In the genomic region with DNA sequence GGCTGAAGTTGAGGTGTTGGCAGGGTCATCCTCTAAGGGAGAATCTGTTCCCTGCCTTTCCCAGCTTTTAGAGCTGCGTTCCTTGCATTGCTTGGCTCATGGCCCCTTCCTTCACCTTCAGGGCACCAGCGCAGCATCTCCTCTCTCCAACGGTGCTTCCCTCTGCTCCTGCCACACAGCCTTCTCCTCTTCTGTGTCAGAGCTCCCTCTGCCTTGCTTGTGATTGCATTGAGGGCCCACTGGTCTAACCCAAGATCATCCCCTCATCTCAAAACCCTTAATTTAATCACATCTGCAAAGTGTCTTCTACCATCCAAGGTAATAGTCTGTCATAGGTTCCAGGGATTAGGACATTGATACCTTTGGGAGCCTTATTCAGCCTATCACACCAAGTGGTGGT, we compare ENCODE assay signal across 35 cellular contexts.
DNase-seq lines count a peak whose midpoint lies in the region; ATAC-seq, FAIRE-seq and TF ChIP-seq lines count a peak whose summit lies in the region.
"Had no signal": no experiment of that assay in that cellular context is flagged by ENCODE, and none has a peak within 500 bp of the region (broad histone marks: within the 10 kb centered on the region; RNA-seq: fewer than 3 reads in every experiment).

No MANE protein-coding gene starts in this region.

- TF ChIP-seq RAD21 in GM12878 (IDR thresholded peaks at IDR 0.05; ENCODE audit: insufficient read depth, low read depth, low read length), result peak; percentile 42

- POLR2A ChIA-PET in GM12878 (lab: Charles Lee), result interaction anchor here (1.0 kb wide), 1 partner anchor 44 kb away, joined by 5 read pairs; no protein-coding TSS in a partner anchor

- WGBS in GM12878 (ENCODE audit: insufficient coverage, insufficient replicate concordance, low lambda C conversion rate, missing lambda C conversion rate), result 60% methylated on average over 3 of the region's 3 CpGs

- BruUV-seq in GM12878 (replicated peaks; lab: Mats Ljungman, UMichigan), result no TSS peak

- TF ChIP-seq POLR2A in NB4 (IDR thresholded peaks at IDR 0.05; ENCODE audit: extremely low read depth, insufficient read length) (no peak), GM12878 (IDR thresholded peaks at IDR 0.05; ENCODE audit: low read depth, low read length) (no peak)

- H3K4me1 ChIP-seq in GM12878 (ENCODE audit: control insufficient read depth, insufficient read depth, low read length), result no peaks in the 10 kb centered on the region
- H3K4me1 ChIP-seq: adrenal gland, gastroesophageal sphincter, lower lobe of right lung, suprapubic skin, upper lobe of left lung had no signal

- TF ChIP-seq EP300 in GM12878 (IDR thresholded peaks at IDR 0.05; ENCODE audit: borderline replicate concordance in 1 of 2, control insufficient read depth in 1 of 2, low read depth in 2 of 2, low read length in 2 of 2), result no peak

- no peak for FAIRE-seq in GM12878 (lab: Jason Lieb, UNC)
- FAIRE-seq: D721Med, TTC549 had no signal

- no peaks in the 10 kb centered on the region for H3K9me3 Mint-ChIP-seq in stimulated activated effector memory CD8-positive, alpha-beta T cell treated with anti-CD3 and anti-CD28 coated beads, Interleukin-12 subunit alpha, Interleukin-12 subunit beta, amount 100 ng/mL, for 72 hours
- H3K9me3 Mint-ChIP-seq: activated CD4-positive, alpha-beta memory T cell treated with anti-CD3 and anti-CD28 coated beads for 36 hours; activated naive CD4-positive, alpha-beta T cell treated with anti-CD3 and anti-CD28 coated beads, Interleukin-2, amount 10 ng/mL, durations not matched to agents 7 days and 5 days; CD4-positive, alpha-beta T cell; HFFc6 had no signal

- no peaks in the 10 kb centered on the region for H4K20me1 ChIP-seq in GM12878 (ENCODE audit: control insufficient read depth, insufficient read depth)

- no peak overlapping the region for H2AFZ ChIP-seq in GM12878 (ENCODE audit: control insufficient read depth, low read depth, low read length)
- H2AFZ ChIP-seq: GM23248, hepatocyte had no signal

- SMC1A ChIA-PET in GM12878 (lab: Charles Lee; ENCODE audit: uncharacterized antibody, unreplicated experiment), result interaction anchor here (0.6 to 1.8 kb wide), 7 partner anchors 13 to 423 kb away, joined by 3 to 5 read pairs (median 3); no protein-coding TSS in a partner anchor

- H3K9ac ChIP-seq in GM12878 (ENCODE audit: control insufficient read depth, insufficient read depth, low read length), result no peak overlapping the region
- H3K9ac ChIP-seq: GM23248 had no signal

- no peak overlapping the region for H3K27ac ChIP-seq in GM12878 (ENCODE audit: control insufficient read depth, insufficient read depth)
- H3K27ac ChIP-seq: adrenal gland, gastroesophageal sphincter, GM23248, hepatocyte, lower lobe of right lung, neutrophil, suprapubic skin, upper lobe of left lung had no signal

- H3K9me3 ChIP-seq in GM12878 (replicated peaks; ENCODE audit: control insufficient read depth, insufficient read depth, low read length), result no peaks in the 10 kb centered on the region
- H3K9me3 ChIP-seq: adrenal gland, gastroesophageal sphincter, lower lobe of right lung, neutrophil, suprapubic skin, upper lobe of left lung had no signal

- CTCF ChIA-PET in GM12878 (lab: Yijun Ruan, JAX), result interaction anchor here (0.8 to 1.6 kb wide), 6 partner anchors 11 to 464 kb away, joined by 3 to 5 read pairs (median 3); no protein-coding TSS in a partner anchor

- no peak overlapping the region for H3K4me2 ChIP-seq in GM12878 (ENCODE audit: control insufficient read depth, insufficient read depth)
- H3K4me2 ChIP-seq: hepatocyte, smooth muscle cell had no signal

- TF ChIP-seq CTCF in NB4 (IDR thresholded peaks at IDR 0.05; ENCODE audit: low read depth, low read length), result peak; percentile 10
- peak in 2 of 3 experiments; percentile 11 to 24; a peak in 2 of 6 replicates for TF ChIP-seq CTCF in GM12878 (IDR thresholded peaks at IDR 0.05 in 2 of 3, conservative IDR thresholded peaks at IDR 0.05 in 1 of 3; ENCODE audit: control insufficient read depth in 2 of 3, extremely low read depth in 1 of 3, insufficient read depth in 1 of 3, low read depth in 3 of 3, low read length in 3 of 3)

- no peaks in the 10 kb centered on the region for H3K36me3 ChIP-seq in GM12878 (ENCODE audit: control insufficient read depth in 2 of 2, insufficient read depth in 2 of 2, low read length in 1 of 2)
- H3K36me3 ChIP-seq: adrenal gland, gastroesophageal sphincter, lower lobe of right lung, neutrophil, suprapubic skin, upper lobe of left lung had no signal

- no peaks in the 10 kb centered on the region for H3K36me3 Mint-ChIP-seq in stimulated activated effector memory CD8-positive, alpha-beta T cell treated with anti-CD3 and anti-CD28 coated beads, Interleukin-12 subunit alpha, Interleukin-12 subunit beta, amount 100 ng/mL, for 72 hours
- H3K36me3 Mint-ChIP-seq: activated CD4-positive, alpha-beta memory T cell treated with anti-CD3 and anti-CD28 coated beads for 36 hours; activated naive CD4-positive, alpha-beta T cell treated with anti-CD3 and anti-CD28 coated beads, Interleukin-2, amount 10 ng/mL, durations not matched to agents 7 days and 5 days had no signal

- in situ Hi-C loops in GM12878 (cut with MboI), result no loop called here

- H3K4me3 Mint-ChIP-seq in stimulated activated effector memory CD8-positive, alpha-beta T cell treated with anti-CD3 and anti-CD28 coated beads, Interleukin-12 subunit alpha, Interleukin-12 subunit beta, amount 100 ng/mL, for 72 hours, result no peak overlapping the region
- H3K4me3 Mint-ChIP-seq: activated CD4-positive, alpha-beta memory T cell treated with anti-CD3 and anti-CD28 coated beads for 36 hours; activated naive CD4-positive, alpha-beta T cell treated with anti-CD3 and anti-CD28 coated beads, Interleukin-2, amount 10 ng/mL, durations not matched to agents 7 days and 5 days; CD4-positive, alpha-beta T cell; HFFc6; naive thymus-derived CD4-positive, alpha-beta T cell; T-helper 17 cell had no signal

- no peaks in the 10 kb centered on the region for H3K4me1 Mint-ChIP-seq in stimulated activated effector memory CD8-positive, alpha-beta T cell treated with anti-CD3 and anti-CD28 coated beads, Interleukin-12 subunit alpha, Interleukin-12 subunit beta, amount 100 ng/mL, for 72 hours
- H3K4me1 Mint-ChIP-seq: activated naive CD4-positive, alpha-beta T cell treated with anti-CD3 and anti-CD28 coated beads, Interleukin-2, amount 10 ng/mL, durations not matched to agents 7 days and 5 days; naive thymus-derived CD4-positive, alpha-beta T cell; T-helper 17 cell had no signal

- no peaks in the 10 kb centered on the region for H3K79me2 ChIP-seq in GM12878 (ENCODE audit: control insufficient read depth, insufficient read depth, low read length)
- H3K79me2 ChIP-seq: hepatocyte had no signal

- H3K4me3 ChIP-seq in NB4 (ENCODE audit: low read depth, low read length) (no peak overlapping the region), GM12878 (no peak overlapping the region)
- H3K4me3 ChIP-seq: adrenal gland, gastroesophageal sphincter, GM23248, hepatocyte, lower lobe of right lung, smooth muscle cell, suprapubic skin, upper lobe of left lung had no signal

- ATAC-seq in GM12878, result peak; percentile 58
- ATAC-seq in stimulated activated effector memory CD8-positive, alpha-beta T cell treated with anti-CD3 and anti-CD28 coated beads, Interleukin-12 subunit alpha, Interleukin-12 subunit beta, amount 100 ng/mL, for 72 hours, result peak; percentile 13
- ATAC-seq: gastroesophageal sphincter, lower lobe of right lung, right cardiac atrium, T-helper 17 cell had no signal

- RAD21 ChIA-PET in GM12878 (lab: Charles Lee; ENCODE audit: unreplicated experiment), result interaction anchor here (1.3 kb wide), 1 partner anchor 114 kb away, joined by 3 read pairs; no protein-coding TSS in a partner anchor

- no peaks in the 10 kb centered on the region for H3K27me3 ChIP-seq in GM12878 (replicated peaks in 1 of 2; ENCODE audit: control insufficient read depth in 2 of 2, insufficient read depth in 2 of 2, low read length in 1 of 2)
- H3K27me3 ChIP-seq: adrenal gland, suprapubic skin, upper lobe of left lung had no signal

- H3K27ac Mint-ChIP-seq in stimulated activated effector memory CD8-positive, alpha-beta T cell treated with anti-CD3 and anti-CD28 coated beads, Interleukin-12 subunit alpha, Interleukin-12 subunit beta, amount 100 ng/mL, for 72 hours, result no peak overlapping the region
- H3K27ac Mint-ChIP-seq: activated CD4-positive, alpha-beta memory T cell treated with anti-CD3 and anti-CD28 coated beads for 36 hours; activated naive CD4-positive, alpha-beta T cell treated with anti-CD3 and anti-CD28 coated beads, Interleukin-2, amount 10 ng/mL, durations not matched to agents 7 days and 5 days; CD4-positive, alpha-beta T cell; HFFc6; naive thymus-derived CD4-positive, alpha-beta T cell; T-helper 17 cell had no signal

- DNase-seq in NCI-H82 (lab: John Stamatoyannopoulos, UW), result peak; percentile 20
- no peak for DNase-seq in NCI-H82 treated with DMSO at 0.1 percent for 48 hours (lab: John Stamatoyannopoulos, UW; ENCODE audit: unreplicated experiment)
- DNase-seq in NB4 (ENCODE audit: low read depth), result peak; percentile 10
- no peak for DNase-seq in GM12878 (ENCODE audit: low read depth, low spot score)
- DNase-seq in stimulated activated effector memory CD8-positive, alpha-beta T cell treated with anti-CD3 and anti-CD28 coated beads, Interleukin-12 subunit alpha, Interleukin-12 subunit beta, amount 100 ng/mL, for 72 hours (ENCODE audit: low spot score in 2 of 2), result no peak
- no peak for DNase-seq in effector CD4-positive, alpha-beta T cell
- DNase-seq in cerebellar nuclear complex (lab: John Stamatoyannopoulos, UW), result no peak
- no peak for DNase-seq in NCI-H748 (lab: John Stamatoyannopoulos, UW; ENCODE audit: unreplicated experiment)
- DNase-seq: activated CD4-positive, alpha-beta memory T cell treated with anti-CD3 and anti-CD28 coated beads for 36 hours; activated CD4-positive, CD25-positive, alpha-beta regulatory T cell treated with anti-CD3 and anti-CD28 coated beads, Interleukin-2, amount 50 U/mL, for 72 hours; activated CD8-positive, alpha-beta memory T cell treated with anti-CD3 and anti-CD28 coated beads, Interleukin-2, amount 50 U/mL, for 4 hours; activated naive CD4-positive, alpha-beta T cell treated with anti-CD3 and anti-CD28 coated beads, Interleukin-2, amount 10 ng/mL, durations not matched to agents 7 days and 5 days; adrenal gland; AML-193; CD4-positive, alpha-beta T cell; GM23248; HFFc6; lower lobe of right lung; naive thymus-derived CD4-positive, alpha-beta T cell; NCI-H1105 treated with DMSO at 0.1 percent for 48 hours; NCI-H187 treated with DMSO at 0.1 percent for 48 hours; NCI-H2171; NCI-H524; posterior cingulate gyrus; right cardiac atrium; stimulated activated naive CD4-positive, alpha-beta T cell treated with Interleukin-2 at 50 U/mL for 16 hours; T-helper 17 cell; upper lobe of left lung had no signal

- intact Hi-C loops in GM12878 (cut with micrococcal nuclease; ENCODE audit: unreplicated experiment), result no loop called here

TF ChIP-seq in GM12878, 131 proteins besides CTCF, POLR2A, EP300 and RAD21 (continues in another document):
- TF ChIP-seq ESRRA (IDR thresholded peaks at IDR 0.05; ENCODE audit: low read length), result no peak
- TF ChIP-seq ZZZ3 (IDR thresholded peaks at IDR 0.05; ENCODE audit: control insufficient read depth, insufficient read length, low read depth), result no peak
- no peak for TF ChIP-seq CREM (IDR thresholded peaks at IDR 0.05; ENCODE audit: low read depth)
- no peak for TF ChIP-seq KLF5 (IDR thresholded peaks at IDR 0.05; ENCODE audit: partially characterized antibody)
- TF ChIP-seq NFXL1 (IDR thresholded peaks at IDR 0.05; ENCODE audit: borderline replicate concordance), result no peak

Comparison
In these comparisons a context has a peak if more than half of its experiments do, and no peak if none do; other contexts are left out.
1. DNase-seq: peak in NCI-H82 (single experiment) and NB4 (single experiment); none in NCI-H82 treated with DMSO at 0.1 percent for 48 hours (single experiment), GM12878 (single experiment), stimulated activated effector memory CD8-positive, alpha-beta T cell treated with anti-CD3 and anti-CD28 coated beads, Interleukin-12 subunit alpha, Interleukin-12 subunit beta, amount 100 ng/mL, for 72 hours (0 of 2), effector CD4-positive, alpha-beta T cell (single experiment), cerebellar nuclear complex (0 of 2) and NCI-H748 (single experiment).